In genomic region chr11:2521081-2521480, GRCh38 we compare ENCODE assay signal across 20 cellular contexts.
DNase-seq lines count a peak whose midpoint lies in the region; ATAC-seq and TF ChIP-seq lines count a peak whose summit lies in the region.
"Had no signal": no experiment of that assay in that cellular context is flagged by ENCODE, and none has a peak within 500 bp of the region (broad histone marks: within the 10 kb centered on the region; RNA-seq: fewer than 3 reads in every experiment).

No MANE protein-coding gene starts in this region.

- no peak for TF ChIP-seq EP300 in upper lobe of left lung (IDR thresholded peaks at IDR 0.05)

- DNase-seq in breast epithelium (ENCODE audit: low spot score in 2 of 2) (peak; percentile 8 to 44), MCF 10A (ENCODE audit: unreplicated experiment) (no peak), ecto neural progenitor cell (ENCODE audit: low spot score) (peak; percentile 35), neural crest cell (ENCODE audit: low read depth, low spot score) (no peak), upper lobe of left lung (peak; percentile 6 to 42), NCI-H748 treated with DMSO at 0.1 percent for 48 hours (lab: John Stamatoyannopoulos, UW) (no peak), NCI-H510A (lab: John Stamatoyannopoulos, UW) (no peak)
- DNase-seq in stimulated activated CD4-positive, alpha-beta T cell treated with anti-CD3 and anti-CD28 coated beads, Interleukin-4, amount 100 ng/mL, for 1 hour, result no peak
- DNase-seq: activated CD8-positive, alpha-beta T cell treated with anti-CD3 and anti-CD28 coated beads, Interleukin-2, amount 10 ng/mL, durations not matched to agents 7 days and 5 days; effector memory CD8-positive, alpha-beta T cell; IMR-90; NCI-H2081; NCI-H526; PC-9; stimulated activated naive CD4-positive, alpha-beta T cell had no signal

- no peak for ATAC-seq in upper lobe of left lung (ENCODE audit: low FRiP score in 2 of 2)
- ATAC-seq: activated CD8-positive, alpha-beta T cell treated with anti-CD3 and anti-CD28 coated beads, Interleukin-2, amount 10 ng/mL, durations not matched to agents 7 days and 5 days; effector memory CD8-positive, alpha-beta T cell; HCT116; SK-N-SH treated with all-trans-retinoic acid at 6 μM for 48 hours had no signal

- no peak overlapping the region for H3K27ac Mint-ChIP-seq in MCF 10A (ENCODE audit: low read depth, unreplicated experiment)
- H3K27ac Mint-ChIP-seq in neural crest cell (ENCODE audit: unreplicated experiment), result peak overlapping the region; percentile 43
- H3K27ac Mint-ChIP-seq: activated CD8-positive, alpha-beta T cell treated with anti-CD3 and anti-CD28 coated beads, Interleukin-2, amount 10 ng/mL, durations not matched to agents 7 days and 5 days; effector memory CD8-positive, alpha-beta T cell had no signal

- H3K4me1 ChIP-seq in breast epithelium (no peaks in the 10 kb centered on the region), upper lobe of left lung (peaks cover 0 to 1% (median 0%) of the 10 kb centered on the region in 4 donors)
- H3K4me1 ChIP-seq: Caco-2 had no signal

- no peaks in the 10 kb centered on the region for H3K27me3 ChIP-seq in breast epithelium
- H3K27me3 ChIP-seq in upper lobe of left lung, result no peaks in the 10 kb centered on the region

- H3K36me3 ChIP-seq in breast epithelium (no peaks in the 10 kb centered on the region), upper lobe of left lung (no peaks in the 10 kb centered on the region)
- H3K36me3 ChIP-seq: cardiac muscle cell had no signal

- TF ChIP-seq CTCF in breast epithelium (IDR thresholded peaks at IDR 0.05), result no peak
- TF ChIP-seq CTCF in MCF 10A (IDR thresholded peaks at IDR 0.05; ENCODE audit: unreplicated experiment), result no peak
- no peak for TF ChIP-seq CTCF in neural crest cell (conservative IDR thresholded peaks at IDR 0.05)
- TF ChIP-seq CTCF in upper lobe of left lung (IDR thresholded peaks at IDR 0.05), result no peak

- H3K36me3 Mint-ChIP-seq in MCF 10A (ENCODE audit: insufficient read depth, unreplicated experiment) (no peaks in the 10 kb centered on the region), neural crest cell (ENCODE audit: low read depth) (no peaks in the 10 kb centered on the region)

- no peak overlapping the region for H3K4me3 ChIP-seq in breast epithelium
- H3K4me3 ChIP-seq in upper lobe of left lung, result no peak overlapping the region
- H3K4me3 ChIP-seq: cardiac muscle cell, PC-9, skin epidermis had no signal

- POLR2A ChIA-PET in MCF 10A (lab: Yijun Ruan, JAX), result no interaction called here

- WGBS in upper lobe of left lung, 2 donors, result 90 to 96% methylated on average over 17 of the region's 17 CpGs

- peaks cover 24% of the 10 kb centered on the region for H3K27me3 Mint-ChIP-seq in MCF 10A (ENCODE audit: insufficient read depth, unreplicated experiment)
- no peaks in the 10 kb centered on the region for H3K27me3 Mint-ChIP-seq in neural crest cell (ENCODE audit: low read depth)

- no peak overlapping the region for H3K27ac ChIP-seq in breast epithelium
- no peak overlapping the region for H3K27ac ChIP-seq in upper lobe of left lung
- H3K27ac ChIP-seq: cardiac muscle cell, PC-9, skin epidermis had no signal

- H3K9me3 ChIP-seq in breast epithelium (no peaks in the 10 kb centered on the region), upper lobe of left lung (no peaks in the 10 kb centered on the region)
- H3K9me3 ChIP-seq: Caco-2 had no signal

- H3K9me3 Mint-ChIP-seq in MCF 10A (ENCODE audit: unreplicated experiment), result no peaks in the 10 kb centered on the region
- H3K9me3 Mint-ChIP-seq in neural crest cell, result no peaks in the 10 kb centered on the region
- H3K9me3 Mint-ChIP-seq: effector memory CD8-positive, alpha-beta T cell had no signal

- intact Hi-C loops in breast epithelium (cut with DNase I; ENCODE audit: low total_unique reads) (no loop called here), MCF 10A (cut with micrococcal nuclease) (no loop called here)

- CTCF ChIA-PET in MCF 10A (lab: Yijun Ruan, JAX), result interaction anchor here (0.7 kb wide), 1 partner anchor 485 kb away, joined by 3 read pairs; no protein-coding TSS in a partner anchor

- no peak overlapping the region for H3K4me3 Mint-ChIP-seq in MCF 10A (ENCODE audit: unreplicated experiment)
- H3K4me3 Mint-ChIP-seq in neural crest cell, result no peak overlapping the region
- H3K4me3 Mint-ChIP-seq: activated CD8-positive, alpha-beta T cell treated with anti-CD3 and anti-CD28 coated beads, Interleukin-2, amount 10 ng/mL, durations not matched to agents 7 days and 5 days; effector memory CD8-positive, alpha-beta T cell had no signal

- TF ChIP-seq POLR2A in breast epithelium (IDR thresholded peaks at IDR 0.05) (no peak), upper lobe of left lung (IDR thresholded peaks at IDR 0.05) (no peak)

- BruUV-seq in MCF 10A (replicated peaks; lab: Mats Ljungman, UMichigan), result no TSS peak

- H3K4me1 Mint-ChIP-seq in MCF 10A (ENCODE audit: insufficient read depth, unreplicated experiment) (no peaks in the 10 kb centered on the region), neural crest cell (no peaks in the 10 kb centered on the region)

Comparison
In these comparisons a context has a peak if more than half of its experiments do, and no peak if none do; other contexts are left out.
1. DNase-seq: peak in breast epithelium (2 of 2), ecto neural progenitor cell (single experiment) and upper lobe of left lung (2 of 2); none in MCF 10A (single experiment), neural crest cell (single experiment), NCI-H748 treated with DMSO at 0.1 percent for 48 hours (single experiment), stimulated activated CD4-positive, alpha-beta T cell treated with anti-CD3 and anti-CD28 coated beads, Interleukin-4, amount 100 ng/mL, for 1 hour (single experiment) and NCI-H510A (single experiment).